ENCODE assay signal across 8 cellular contexts in the genomic region with DNA sequence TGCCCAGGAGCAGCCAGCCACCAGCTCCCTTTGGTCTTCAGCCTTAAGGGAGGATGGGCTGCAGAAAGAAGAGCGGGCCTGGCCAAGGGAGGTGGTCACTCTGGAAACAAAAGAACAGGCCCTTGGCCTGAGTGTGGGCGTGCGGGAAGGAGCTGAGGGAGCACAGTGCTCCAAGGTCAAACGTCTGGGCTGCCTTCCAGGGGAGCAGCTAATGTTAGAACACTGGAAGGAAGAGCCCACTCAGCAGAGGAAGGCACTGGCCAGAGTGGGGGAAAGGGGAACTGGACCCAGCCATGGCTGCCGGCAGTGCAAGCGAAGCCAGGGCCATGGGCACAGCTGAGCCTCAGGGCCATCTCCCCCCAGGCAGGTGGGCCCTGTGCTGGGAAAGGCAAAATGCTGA. TPM values are rescaled to one million over a fixed set of nuclear protein-coding genes. Genes with fewer than 3 reads are reported as not detected.
DNase-seq lines count a peak whose midpoint lies in the region; ATAC-seq and TF ChIP-seq lines count a peak whose summit lies in the region.

No MANE protein-coding gene starts in this region.

- H3K9me3 ChIP-seq in DND-41 (ENCODE audit: insufficient read depth, low read length, severe bottlenecking) (no peaks in the 10 kb centered on the region), right atrium auricular region (no peaks in the 10 kb centered on the region)

- no peak overlapping the region for H3K4me2 ChIP-seq in DND-41 (ENCODE audit: insufficient read depth, low read length)

- H3K9ac ChIP-seq in DND-41 (ENCODE audit: low read depth, low read length) = no peak overlapping the region
- no peak overlapping the region for H3K9ac ChIP-seq in rectal smooth muscle tissue (ENCODE audit: low read length)

- DNase-seq in DND-41 = no peak
- DNase-seq in amygdala (lab: John Stamatoyannopoulos, UW) = peak in 41 of 56 donors; percentile 24 to 81 (median 63)
- peak; percentile 94 for DNase-seq in right atrium auricular region (ENCODE audit: low spot score)
- no peak for DNase-seq in GM19238 (ENCODE audit: insufficient read length, low spot score)
- no peak for DNase-seq in GM10266 (ENCODE audit: extremely low spot score)
- DNase-seq in NK-92 treated with Interleukin-12 subunit alpha and Interleukin-12 subunit beta, amount 100 ng/mL, for 24 hours (lab: John Stamatoyannopoulos, UW) = no peak
- DNase-seq in DMS114 treated with DMSO at 0.1 percent for 48 hours (lab: John Stamatoyannopoulos, UW; ENCODE audit: unreplicated experiment) = no peak

- peaks cover 100% of the 10 kb centered on the region for H3K79me2 ChIP-seq in DND-41 (ENCODE audit: insufficient read depth, low read length)

- H3K36me3 ChIP-seq in DND-41 (ENCODE audit: insufficient read depth, low read length) (peaks cover 100% of the 10 kb centered on the region), right atrium auricular region (no peaks in the 10 kb centered on the region), rectal smooth muscle tissue (ENCODE audit: control insufficient read depth, insufficient read depth, low read length) (peaks cover 6% of the 10 kb centered on the region)

- peak overlapping the region; percentile 28 for H3K27ac ChIP-seq in DND-41 (ENCODE audit: low read length)
- H3K27ac ChIP-seq in right atrium auricular region = peak overlapping the region; percentile 88 to 91
- peak overlapping the region; percentile 52 for H3K27ac ChIP-seq in rectal smooth muscle tissue (ENCODE audit: low read depth, low read length)

- TF ChIP-seq CTCF in DND-41 (IDR thresholded peaks at IDR 0.05; ENCODE audit: borderline replicate concordance, extremely low read depth, low read length, poor library complexity, severe bottlenecking) = no peak
- TF ChIP-seq CTCF in right atrium auricular region (IDR thresholded peaks at IDR 0.05) = no peak
- no peak for TF ChIP-seq CTCF in GM10266 (IDR thresholded peaks at IDR 0.05; ENCODE audit: control insufficient read depth, insufficient read depth, low read depth, missing control alignments)

- H3K4me1 ChIP-seq in DND-41 (ENCODE audit: insufficient read depth, low read length) = no peaks in the 10 kb centered on the region; the same call in 1 of the 2 replicates
- H3K4me1 ChIP-seq in right atrium auricular region = peaks cover 0 to 100% of the 10 kb centered on the region in 2 donors
- peaks cover 43% of the 10 kb centered on the region for H3K4me1 ChIP-seq in rectal smooth muscle tissue (ENCODE audit: control insufficient read depth, insufficient read depth, low read length)

- H3K4me3 ChIP-seq in DND-41 (ENCODE audit: low read depth in 1 of 2, low read length in 2 of 2) = no peak overlapping the region
- no peak overlapping the region for H3K4me3 ChIP-seq in right atrium auricular region
- H3K4me3 ChIP-seq in rectal smooth muscle tissue (ENCODE audit: low read length) = no peak overlapping the region

- H3K27me3 ChIP-seq in DND-41 (ENCODE audit: insufficient read depth, low read length, poor library complexity) (no peaks in the 10 kb centered on the region), right atrium auricular region (no peaks in the 10 kb centered on the region), rectal smooth muscle tissue (ENCODE audit: control insufficient read depth, insufficient read depth, low read length) (no peaks in the 10 kb centered on the region)

- peaks cover 93% of the 10 kb centered on the region for H4K20me1 ChIP-seq in DND-41 (ENCODE audit: insufficient read depth, low read length)

- H2AFZ ChIP-seq in DND-41 (ENCODE audit: low read depth, low read length) = no peak overlapping the region

- ATAC-seq in DND-41 (ENCODE audit: insufficient read depth, low read depth) = no peak

RNA-seq across cellular contexts. Expression of a gene that starts 42.7 kb away (rescaled TPM):
- 10 to 100 TPM; 30.3 to 31.1 TPM for total RNA-seq in right atrium auricular region

Comparison
In these comparisons a context has a peak if more than half of its experiments do, and no peak if none do; other contexts are left out.
1. DNase-seq: peak in amygdala (41 of 56) and right atrium auricular region (single experiment); none in DND-41 (single experiment), GM19238 (single experiment), GM10266 (single experiment), NK-92 treated with Interleukin-12 subunit alpha and Interleukin-12 subunit beta, amount 100 ng/mL, for 24 hours (single experiment) and DMS114 treated with DMSO at 0.1 percent for 48 hours (single experiment).
2. H3K27ac ChIP-seq: peak in every context shown above with its lines; median percentile 90 in right atrium auricular region; 52 in rectal smooth muscle tissue; 28 in DND-41.